Comparison of ENCODE assay signal across 10 cellular contexts in the genomic region with DNA sequence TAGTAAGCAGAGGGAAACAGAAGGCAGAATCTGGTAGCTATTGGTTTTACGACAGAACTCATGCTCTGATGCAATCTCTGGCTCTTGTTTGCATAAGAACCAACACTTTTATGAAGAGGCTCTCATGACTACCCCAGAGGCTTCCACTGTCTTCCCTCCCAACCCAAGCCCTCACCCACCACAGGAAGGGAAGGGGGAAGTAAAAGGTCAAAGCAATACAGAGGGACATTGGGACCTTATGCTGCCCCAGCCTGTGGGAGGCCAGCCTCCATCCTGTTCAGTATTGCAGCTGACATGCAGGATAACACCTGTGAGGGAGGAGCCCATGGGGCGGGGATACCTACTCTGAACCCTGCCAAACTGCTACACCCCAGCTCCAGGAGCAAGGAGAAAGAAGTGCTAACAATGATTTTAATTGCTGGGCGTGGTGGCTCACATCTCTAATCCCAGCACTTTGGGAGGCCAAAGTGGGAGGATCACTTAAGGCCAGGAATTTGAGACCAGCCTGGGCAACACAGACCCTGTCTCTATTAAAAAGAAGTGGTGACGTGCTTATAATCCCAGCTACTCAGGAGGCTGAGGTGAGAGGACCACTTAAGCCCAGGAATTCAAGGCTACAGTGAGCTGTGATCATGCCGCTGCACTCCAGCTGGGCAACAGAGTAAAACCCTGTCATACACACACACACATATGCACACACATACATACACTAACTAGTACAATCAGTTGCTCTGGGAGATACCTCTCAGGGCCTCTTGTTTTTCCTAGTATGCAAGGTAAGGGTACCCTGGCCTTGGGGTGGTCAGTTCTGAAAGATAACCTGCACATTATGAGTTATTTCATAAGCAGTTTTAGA. TPM values are rescaled to one million over a fixed set of nuclear protein-coding genes. Genes with fewer than 3 reads are reported as not detected.
DNase-seq lines count a peak whose midpoint lies in the region; ATAC-seq, FAIRE-seq and TF ChIP-seq lines count a peak whose summit lies in the region.
"Had no signal": no experiment of that assay in that cellular context is flagged by ENCODE, and none has a peak within 500 bp of the region (broad histone marks: within the 10 kb centered on the region; RNA-seq: fewer than 3 reads in every experiment).

No MANE protein-coding gene starts in this region.

- no peaks in the 10 kb centered on the region for H4K20me1 ChIP-seq in keratinocyte (ENCODE audit: control insufficient read depth, extremely low read depth, insufficient read depth, low read length)

- H3K9me3 ChIP-seq in Caco-2 (no peaks in the 10 kb centered on the region), keratinocyte (ENCODE audit: control insufficient read depth, low read depth, low read length) (no peaks in the 10 kb centered on the region)

- FAIRE-seq in keratinocyte (lab: Jason Lieb, UNC), result no peak
- FAIRE-seq: GM12891 had no signal

- intact Hi-C loops in Caco-2 (cut with micrococcal nuclease; ENCODE audit: unreplicated experiment), result loop anchor here (1.0 kb wide), 1 partner anchor 99 kb away; no protein-coding TSS in a partner anchor

- H3K9ac ChIP-seq in keratinocyte (ENCODE audit: control insufficient read depth, extremely low read depth, insufficient read depth, low read length), result no peak overlapping the region
- H3K9ac ChIP-seq: parathyroid adenoma had no signal

- H3K9me1 ChIP-seq in keratinocyte (ENCODE audit: control insufficient read depth, extremely low read depth, insufficient read depth, low read length), result no peaks in the 10 kb centered on the region

- H3K4me1 Mint-ChIP-seq in Caco-2 (ENCODE audit: low read depth, unreplicated experiment), result peaks cover 21% of the 10 kb centered on the region
- H3K4me1 Mint-ChIP-seq in progenitor cell of endocrine pancreas (ENCODE audit: low read depth), result peaks cover 2% of the 10 kb centered on the region
- peaks cover 31 to 49% of the 10 kb centered on the region in 2 donors for H3K4me1 Mint-ChIP-seq in stimulated activated naive B cell treated with anti-CD40 and anti-IgM and Interleukin-4, amounts not matched to agents 10 μg/mL and 1 μg/mL and 100 μg/mL, for 72 hours

- H3K27ac Mint-ChIP-seq in Caco-2 (ENCODE audit: unreplicated experiment), result peak overlapping the region; percentile 79
- H3K27ac Mint-ChIP-seq in progenitor cell of endocrine pancreas, result no peak overlapping the region
- no peak overlapping the region for H3K27ac Mint-ChIP-seq in stimulated activated naive B cell treated with anti-CD40 and anti-IgM and Interleukin-4, amounts not matched to agents 10 μg/mL and 1 μg/mL and 100 μg/mL, for 72 hours

- no TSS peak for BruUV-seq in Caco-2 (replicated peaks; lab: Mats Ljungman, UMichigan)

- H3K79me2 ChIP-seq in keratinocyte (ENCODE audit: control insufficient read depth, insufficient read depth, low read length), result no peaks in the 10 kb centered on the region
- H3K79me2 ChIP-seq: parathyroid adenoma had no signal

- H3K27ac ChIP-seq in keratinocyte (ENCODE audit: control insufficient read depth, insufficient read depth, low read length) (peak overlapping the region; percentile 49), brain microvascular endothelial cell (no peak overlapping the region)
- H3K27ac ChIP-seq: parathyroid adenoma had no signal

- H3K36me3 Mint-ChIP-seq in Caco-2 (ENCODE audit: insufficient read depth, unreplicated experiment) (no peaks in the 10 kb centered on the region), progenitor cell of endocrine pancreas (ENCODE audit: insufficient read depth) (peaks cover 2% of the 10 kb centered on the region)
- H3K36me3 Mint-ChIP-seq in stimulated activated naive B cell treated with anti-CD40 and anti-IgM and Interleukin-4, amounts not matched to agents 10 μg/mL and 1 μg/mL and 100 μg/mL, for 72 hours, result peaks cover 45 to 56% of the 10 kb centered on the region in 2 donors

- H3K27me3 Mint-ChIP-seq in Caco-2 (ENCODE audit: insufficient read depth, unreplicated experiment), result no peaks in the 10 kb centered on the region
- H3K27me3 Mint-ChIP-seq in progenitor cell of endocrine pancreas, result no peaks in the 10 kb centered on the region
- H3K27me3 Mint-ChIP-seq in stimulated activated naive B cell treated with anti-CD40 and anti-IgM and Interleukin-4, amounts not matched to agents 10 μg/mL and 1 μg/mL and 100 μg/mL, for 72 hours, result no peaks in the 10 kb centered on the region

- H3K9me3 Mint-ChIP-seq in Caco-2 (ENCODE audit: unreplicated experiment), result no peaks in the 10 kb centered on the region
- peaks cover 6% of the 10 kb centered on the region for H3K9me3 Mint-ChIP-seq in progenitor cell of endocrine pancreas (ENCODE audit: low read depth)
- H3K9me3 Mint-ChIP-seq in stimulated activated naive B cell treated with anti-CD40 and anti-IgM and Interleukin-4, amounts not matched to agents 10 μg/mL and 1 μg/mL and 100 μg/mL, for 72 hours, result no peaks in the 10 kb centered on the region

- H3K4me3 Mint-ChIP-seq in Caco-2 (ENCODE audit: unreplicated experiment), result no peak overlapping the region
- no peak overlapping the region for H3K4me3 Mint-ChIP-seq in progenitor cell of endocrine pancreas (ENCODE audit: low read depth)
- no peak overlapping the region for H3K4me3 Mint-ChIP-seq in stimulated activated naive B cell treated with anti-CD40 and anti-IgM and Interleukin-4, amounts not matched to agents 10 μg/mL and 1 μg/mL and 100 μg/mL, for 72 hours

- peak overlapping the region; percentile 9 for H2AFZ ChIP-seq in keratinocyte (ENCODE audit: control insufficient read depth, low read length)
- H2AFZ ChIP-seq: parathyroid adenoma had no signal

- in situ Hi-C loops in SK-MEL-5 (cut with HindIII; ENCODE audit: low pct_unique_long_range_greater_than_20kb, low sequenced_read_pairs) (no loop called here), brain microvascular endothelial cell (cut with HindIII; ENCODE audit: low pct_ligation_motif_present, low sequenced_read_pairs) (no loop called here)

- no peaks in the 10 kb centered on the region for H3K27me3 ChIP-seq in Caco-2 (replicated peaks; ENCODE audit: control insufficient read depth, insufficient read depth, low read length)
- H3K27me3 ChIP-seq in keratinocyte (ENCODE audit: control insufficient read depth, extremely low read depth, insufficient read depth, low read length), result no peaks in the 10 kb centered on the region
- H3K27me3 ChIP-seq in brain microvascular endothelial cell (replicated peaks), result no peaks in the 10 kb centered on the region

- TF ChIP-seq CTCF in Caco-2 (IDR thresholded peaks at IDR 0.05; ENCODE audit: insufficient read depth in 1 of 2, low read depth in 1 of 2, low read length in 1 of 2, severe bottlenecking in 1 of 2, unreplicated experiment in 1 of 2), result no peak
- TF ChIP-seq CTCF in keratinocyte (optimal IDR thresholded peaks at IDR 0.05 in 1 of 3, IDR thresholded peaks at IDR 0.05 in 1 of 3, conservative IDR thresholded peaks at IDR 0.05 in 1 of 3; ENCODE audit: extremely low read depth in 1 of 3, insufficient read depth in 2 of 3, low read length in 3 of 3), result no peak
- no peak for TF ChIP-seq CTCF in brain microvascular endothelial cell (IDR thresholded peaks at IDR 0.05; ENCODE audit: low read depth, low read length, missing control alignments)
- TF ChIP-seq CTCF in progenitor cell of endocrine pancreas (IDR thresholded peaks at IDR 0.05; ENCODE audit: unreplicated experiment), result no peak

- POLR2A ChIA-PET in Caco-2 (lab: Charles Lee), result interaction anchor here (0.5 kb wide), 1 partner anchor 1389 kb away, joined by 3 read pairs; no protein-coding TSS in a partner anchor

- H3K4me1 ChIP-seq in Caco-2 (peaks cover 26% of the 10 kb centered on the region), keratinocyte (ENCODE audit: control insufficient read depth, extremely low read depth, insufficient read depth, low read length) (peaks cover 28% of the 10 kb centered on the region)
- H3K4me1 ChIP-seq: parathyroid adenoma had no signal

- dilution Hi-C loops in keratinocyte (cut with MboI; ENCODE audit: extremely low pct_ligation_motif_present, low sequenced_read_pairs), result no loop called here

- no peak overlapping the region for H3K4me3 ChIP-seq in Caco-2 (ENCODE audit: low read depth, low read length)
- H3K4me3 ChIP-seq in keratinocyte (ENCODE audit: control insufficient read depth in 2 of 3, extremely low read depth in 1 of 3, insufficient read depth in 2 of 3, low read depth in 1 of 3, low read length in 3 of 3), result no peak overlapping the region
- H3K4me3 ChIP-seq in brain microvascular endothelial cell (ENCODE audit: low read depth, low read length), result no peak overlapping the region

- peak overlapping the region; percentile 4 for H3K4me2 ChIP-seq in keratinocyte (ENCODE audit: control insufficient read depth, extremely low read depth, insufficient read depth, low read depth, low read length)

- CTCF ChIA-PET in Caco-2 (lab: Charles Lee), result interaction anchor here (1.0 to 1.6 kb wide), 5 partner anchors 21 to 100 kb away, joined by 3 to 5 read pairs (median 3); no protein-coding TSS in a partner anchor

- ATAC-seq in stimulated activated naive B cell treated with anti-CD40 and anti-IgM and Interleukin-4, amounts not matched to agents 10 μg/mL and 1 μg/mL and 100 μg/mL, for 72 hours (replicated peaks), result no peak

- H3K36me3 ChIP-seq in Caco-2 (ENCODE audit: control insufficient read depth, insufficient read depth, low read length) (no peaks in the 10 kb centered on the region), keratinocyte (ENCODE audit: control insufficient read depth in 2 of 2, extremely low read depth in 1 of 2, insufficient read depth in 2 of 2, low read length in 2 of 2) (no peaks in the 10 kb centered on the region), brain microvascular endothelial cell (replicated peaks) (no peaks in the 10 kb centered on the region)

- DNase-seq in Caco-2 (peak; percentile 44 to 64), HPDE6-E6E7 (ENCODE audit: extremely low spot score) (peak; percentile 31), SK-MEL-5 (ENCODE audit: low read depth, low spot score) (peak; percentile 84), keratinocyte (ENCODE audit: low read depth, low spot score) (no peak), NCI-H774 (lab: John Stamatoyannopoulos, UW) (no peak), brain microvascular endothelial cell (no peak), progenitor cell of endocrine pancreas (ENCODE audit: low spot score, unreplicated experiment) (no peak)
- no peak for DNase-seq in stimulated activated naive B cell treated with anti-CD40 and anti-IgM and Interleukin-4, amounts not matched to agents 10 μg/mL and 1 μg/mL and 100 μg/mL, for 72 hours

RNA-seq across cellular contexts. Expression of gene MR1, which starts 9.5 kb away (rescaled TPM):
- total RNA-seq in Caco-2 (2022) (2.4 and 2.5 TPM in 2 replicates), progenitor cell of endocrine pancreas (0.57 and 0.64 TPM in 2 replicates)
- total RNA-seq in SK-MEL-5 (2014; rRNA removed; shearing (Covaris generic)), result 12.4 and 14.8 TPM in 2 replicates
- 10.7 and 11.0 TPM in 2 replicates for polyA plus RNA-seq in SK-MEL-5 (2015; cell fraction: cytosol; rRNA removed)
- 1.6 and 6.5 TPM in 2 replicates for polyA plus RNA-seq in SK-MEL-5 (2015; cell fraction: nucleus; rRNA removed)
- polyA plus RNA-seq in keratinocyte, result 24.0 to 51.5 TPM (median 32.3 TPM) in 3 replicates
- 9.9 TPM for polyA plus RNA-seq in keratinocyte (2011; ENCODE audit: low read depth)
- polyA plus RNA-seq in keratinocyte (2011; cell fraction: cytosol; rRNA removed), result 14.8 and 24.6 TPM in 2 replicates
- 63.0 and 68.6 TPM in 2 replicates for polyA plus RNA-seq in keratinocyte (2011; cell fraction: nucleus; rRNA removed)
- polyA plus RNA-seq in keratinocyte (2012; ENCODE audit: low replicate concordance), result 16.5 and 17.2 TPM in 2 replicates
- 9.3 to 26.3 TPM (median 23.3 TPM) in 3 replicates for polyA minus RNA-seq in keratinocyte
- polyA minus RNA-seq in keratinocyte (2011; cell fraction: cytosol; rRNA and poly(A)+ RNA removed), result 10.9 TPM
- polyA minus RNA-seq in keratinocyte (2011; cell fraction: nucleus; rRNA and poly(A)+ RNA removed), result 54.3 and 63.7 TPM in 2 replicates

RNA-seq across cellular contexts. Expression of gene STX6, which starts 20.6 kb away (rescaled TPM):
- total RNA-seq in Caco-2 (2022), result 20.5 TPM in 2 replicates
- total RNA-seq in SK-MEL-5 (2014; rRNA removed; shearing (Covaris generic)), result 27.0 and 27.4 TPM in 2 replicates
- polyA plus RNA-seq in SK-MEL-5 (2015; cell fraction: cytosol; rRNA removed), result 19.4 and 23.6 TPM in 2 replicates
- 18.1 and 18.9 TPM in 2 replicates for polyA plus RNA-seq in SK-MEL-5 (2015; cell fraction: nucleus; rRNA removed)
- polyA plus RNA-seq in keratinocyte, result 27.8 to 34.5 TPM (median 30.7 TPM) in 3 replicates
- polyA plus RNA-seq in keratinocyte (2011; ENCODE audit: low read depth), result 14.1 TPM
- 23.2 and 30.9 TPM in 2 replicates for polyA plus RNA-seq in keratinocyte (2011; cell fraction: cytosol; rRNA removed)
- polyA plus RNA-seq in keratinocyte (2011; cell fraction: nucleus; rRNA removed), result 26.3 and 29.6 TPM in 2 replicates
- polyA plus RNA-seq in keratinocyte (2012; ENCODE audit: low replicate concordance), result 22.2 and 31.6 TPM in 2 replicates
- 34.9 to 44.6 TPM (median 41.4 TPM) in 3 replicates for polyA minus RNA-seq in keratinocyte
- 30.3 TPM for polyA minus RNA-seq in keratinocyte (2011; cell fraction: cytosol; rRNA and poly(A)+ RNA removed)
- 22.2 and 36.7 TPM in 2 replicates for polyA minus RNA-seq in keratinocyte (2011; cell fraction: nucleus; rRNA and poly(A)+ RNA removed)
- 21.8 and 24.9 TPM in 2 replicates for total RNA-seq in progenitor cell of endocrine pancreas

RNA-seq across cellular contexts. Expression of gene IER5, which starts 45.2 kb away (rescaled TPM):
- total RNA-seq in Caco-2 (2022), result 8.6 and 9.4 TPM in 2 replicates
- total RNA-seq in SK-MEL-5 (2014; rRNA removed; shearing (Covaris generic)), result 31.5 and 32.6 TPM in 2 replicates
- polyA plus RNA-seq in SK-MEL-5 (2015; cell fraction: cytosol; rRNA removed), result 40.8 and 40.9 TPM in 2 replicates
- 34.1 and 48.0 TPM in 2 replicates for polyA plus RNA-seq in SK-MEL-5 (2015; cell fraction: nucleus; rRNA removed)
- 18.1 to 22.5 TPM (median 20.0 TPM) in 3 replicates for polyA plus RNA-seq in keratinocyte
- 27.9 TPM for polyA plus RNA-seq in keratinocyte (2011; ENCODE audit: low read depth)
- 8.6 and 9.8 TPM in 2 replicates for polyA plus RNA-seq in keratinocyte (2011; cell fraction: cytosol; rRNA removed)
- polyA plus RNA-seq in keratinocyte (2011; cell fraction: nucleus; rRNA removed), result 32.8 and 33.5 TPM in 2 replicates
- 23.4 and 50.4 TPM in 2 replicates for polyA plus RNA-seq in keratinocyte (2012; ENCODE audit: low replicate concordance)
- 11.6 to 12.8 TPM (median 12.6 TPM) in 3 replicates for polyA minus RNA-seq in keratinocyte
- 27.2 TPM for polyA minus RNA-seq in keratinocyte (2011; cell fraction: cytosol; rRNA and poly(A)+ RNA removed)
- 23.8 and 28.0 TPM in 2 replicates for polyA minus RNA-seq in keratinocyte (2011; cell fraction: nucleus; rRNA and poly(A)+ RNA removed)
- total RNA-seq in progenitor cell of endocrine pancreas, result 1.7 and 2.3 TPM in 2 replicates

Comparison
In these comparisons a context has a peak if more than half of its experiments do, and no peak if none do; other contexts are left out.
1. DNase-seq: peak in Caco-2 (2 of 2), HPDE6-E6E7 (single experiment) and SK-MEL-5 (single experiment); none in keratinocyte (single experiment), NCI-H774 (single experiment), brain microvascular endothelial cell (single experiment), progenitor cell of endocrine pancreas (single experiment) and stimulated activated naive B cell treated with anti-CD40 and anti-IgM and Interleukin-4, amounts not matched to agents 10 μg/mL and 1 μg/mL and 100 μg/mL, for 72 hours (single experiment).